16 cellular contexts compared by ENCODE assay signal in genomic region chr15:66899555-66900350, GRCh38.
A peak's percentile ranks its signal among the peaks of the same experiment; 100 is the strongest.
DNase-seq lines count a peak whose midpoint lies in the region; ATAC-seq lines count a peak whose summit lies in the region.
"Had no signal": no experiment of that assay in that cellular context is flagged by ENCODE, and none has a peak within 500 bp of the region (broad histone marks: within the 10 kb centered on the region; RNA-seq: fewer than 3 reads in every experiment).

No MANE protein-coding gene starts in this region.

- WGBS in right cardiac atrium: 94% methylated on average over 9 of the region's 9 CpGs

- no peaks in the 10 kb centered on the region for H3K27me3 ChIP-seq in right cardiac atrium (ENCODE audit: control insufficient read depth, insufficient read depth)
- H3K27me3 ChIP-seq: cardiac muscle cell, esophagus muscularis mucosa, stomach had no signal

- H3K9me3 ChIP-seq in right cardiac atrium (ENCODE audit: control insufficient read depth, low read length): no peaks in the 10 kb centered on the region
- H3K9me3 ChIP-seq: esophagus muscularis mucosa, stomach had no signal

- intact Hi-C loops in right cardiac atrium (cut with DNase I): no loop called here

- no peak for ATAC-seq in right cardiac atrium
- ATAC-seq: T-helper 17 cell had no signal

- H3K4me1 ChIP-seq in right cardiac atrium (ENCODE audit: control insufficient read depth, insufficient read depth, low read length): no peaks in the 10 kb centered on the region

- no peak overlapping the region for H3K27ac ChIP-seq in right cardiac atrium (ENCODE audit: low read length)
- H3K27ac ChIP-seq: cardiac muscle cell, esophagus muscularis mucosa, stomach had no signal

- no peak overlapping the region for H3K4me3 ChIP-seq in right cardiac atrium (ENCODE audit: low read length)
- H3K4me3 ChIP-seq: cardiac muscle cell, esophagus muscularis mucosa, stomach had no signal

- DNase-seq in AG08395 (ENCODE audit: low spot score) (peak; percentile 74), HCEC 1CT (peak; percentile 17), RPMI7951 (ENCODE audit: low read depth) (peak; percentile 89), hepatic stellate cell (ENCODE audit: low spot score) (peak; percentile 47), globus pallidus (ENCODE audit: low spot score) (no peak), anterior cingulate cortex (lab: John Stamatoyannopoulos, UW) (no peak), right cardiac atrium (no peak)
- DNase-seq in stimulated activated CD4-positive, alpha-beta T cell treated with anti-CD3 and anti-CD28 coated beads, Interleukin-12 subunit alpha, Interleukin-12 subunit beta, amount 100 ng/mL, for 4 hours: no peak
- DNase-seq: activated CD4-positive, CD25-positive, alpha-beta regulatory T cell; COR-L47; NCI-H1048; NCI-H2171; stomach; T-helper 17 cell had no signal

Comparison
In these comparisons a context has a peak if more than half of its experiments do, and no peak if none do; other contexts are left out.
1. DNase-seq: peak in AG08395 (single experiment), HCEC 1CT (single experiment), RPMI7951 (single experiment) and hepatic stellate cell (single experiment); none in globus pallidus (single experiment), stimulated activated CD4-positive, alpha-beta T cell treated with anti-CD3 and anti-CD28 coated beads, Interleukin-12 subunit alpha, Interleukin-12 subunit beta, amount 100 ng/mL, for 4 hours (single experiment), anterior cingulate cortex (0 of 58) and right cardiac atrium (0 of 3).